ENCODE assay signal across 8 cellular contexts in the genomic region with DNA sequence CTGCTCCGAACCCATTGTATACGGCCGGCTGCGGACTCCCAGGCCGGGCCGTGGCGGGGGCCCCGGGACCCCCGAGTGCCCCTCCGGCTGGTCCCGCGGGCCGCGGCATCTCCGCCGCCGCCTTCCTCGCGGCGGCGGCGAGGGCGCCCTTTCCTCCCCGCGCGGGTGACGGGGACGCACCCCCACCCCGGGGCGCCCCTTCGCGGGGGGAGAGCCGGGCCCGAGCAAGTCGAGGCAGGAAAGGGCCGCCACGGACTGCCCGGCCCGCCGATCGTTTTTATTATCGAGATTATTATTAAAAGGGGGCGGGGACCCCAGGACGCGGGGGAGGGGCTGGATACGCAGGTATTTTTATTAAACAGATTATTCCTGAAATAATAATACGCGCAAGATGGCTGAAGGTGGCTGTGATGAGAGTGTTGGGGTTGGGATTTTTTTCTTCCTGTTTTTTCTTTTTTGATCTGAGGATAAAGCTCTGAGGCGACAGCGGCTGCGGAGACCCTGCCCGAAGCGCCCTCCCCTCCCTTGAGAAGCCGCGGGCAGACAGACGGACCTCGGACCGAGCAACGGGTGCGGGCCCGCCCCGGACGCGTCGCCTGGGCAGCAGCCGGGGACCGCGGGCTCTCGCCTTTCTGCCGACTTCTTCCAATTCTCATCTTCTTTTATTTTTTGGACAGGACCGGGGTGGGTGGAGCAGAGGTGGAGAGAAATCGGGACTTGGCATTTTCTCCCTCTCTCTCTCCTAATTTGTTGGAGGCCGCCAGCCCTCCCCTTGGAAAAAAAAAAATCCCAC. TPM values are rescaled to one million over a fixed set of nuclear protein-coding genes. Genes with fewer than 3 reads are reported as not detected.
DNase-seq lines count a peak whose midpoint lies in the region; ATAC-seq lines count a peak whose summit lies in the region.

No MANE protein-coding gene starts in this region.

- no peaks in the 10 kb centered on the region for H3K27me3 Mint-ChIP-seq in activated CD4-positive, alpha-beta T cell treated with anti-CD3 and anti-CD28 coated beads, Interleukin-2, amount 10 ng/mL, durations not matched to agents 7 days and 5 days
- no peaks in the 10 kb centered on the region for H3K27me3 Mint-ChIP-seq in effector memory CD8-positive, alpha-beta T cell

- no peaks in the 10 kb centered on the region for H3K9me3 Mint-ChIP-seq in activated CD4-positive, alpha-beta T cell treated with anti-CD3 and anti-CD28 coated beads, Interleukin-2, amount 10 ng/mL, durations not matched to agents 7 days and 5 days
- no peaks in the 10 kb centered on the region for H3K9me3 Mint-ChIP-seq in effector memory CD8-positive, alpha-beta T cell

- H3K9me3 ChIP-seq in stomach smooth muscle (ENCODE audit: control insufficient read depth in 2 of 2, low read length in 2 of 2) = no peaks in the 10 kb centered on the region

- peaks cover 30% of the 10 kb centered on the region for H3K4me1 Mint-ChIP-seq in activated CD4-positive, alpha-beta T cell treated with anti-CD3 and anti-CD28 coated beads, Interleukin-2, amount 10 ng/mL, durations not matched to agents 7 days and 5 days
- H3K4me1 Mint-ChIP-seq in effector memory CD8-positive, alpha-beta T cell (ENCODE audit: low read depth in 2 of 2) = peaks cover 25 to 33% of the 10 kb centered on the region in 2 donors

- H3K4me1 ChIP-seq in stomach smooth muscle (ENCODE audit: control insufficient read depth, insufficient read depth, low read length) = peaks cover 33% of the 10 kb centered on the region

- H3K4me3 ChIP-seq in stomach smooth muscle (ENCODE audit: low read length in 2 of 2) = peak overlapping the region; percentile 83 to 92

- peak; percentile 48 for DNase-seq in stimulated activated CD4-positive, alpha-beta T cell treated with anti-CD3 and anti-CD28 coated beads, Interleukin-12 subunit alpha, Interleukin-12 subunit beta, amount 100 ng/mL, for 4 hours
- DNase-seq in stimulated activated CD4-positive, alpha-beta T cell treated with anti-CD3 and anti-CD28 coated beads, Interleukin-1b, Interleukin-23, amount 100 ng/mL, for 48 hours = no peak
- DNase-seq in NCI-H1105 (lab: John Stamatoyannopoulos, UW) = peak; percentile 44
- DNase-seq in activated CD4-positive, alpha-beta T cell treated with anti-CD3 and anti-CD28 coated beads, Interleukin-2, amount 10 ng/mL, durations not matched to agents 7 days and 5 days = peak; percentile 39
- peak in 1 of 3 experiments; percentile 25 for DNase-seq in effector memory CD8-positive, alpha-beta T cell
- DNase-seq in medulla oblongata (ENCODE audit: extremely low spot score) = peak; percentile 62
- DNase-seq in mesenteric fat pad (ENCODE audit: low spot score) = no peak

- H3K9ac ChIP-seq in stomach smooth muscle (ENCODE audit: low read length in 2 of 2) = peak overlapping the region; percentile 74 to 88

- POLR2A ChIA-PET in activated CD4-positive, alpha-beta T cell treated with anti-CD3 and anti-CD28 coated beads, Interleukin-2, amount 10 ng/mL, durations not matched to agents 7 days and 5 days (lab: Charles Lee) = interaction anchor here (1.1 kb wide), 1 partner anchor 10 kb away, joined by 3 read pairs; no protein-coding TSS in a partner anchor

- H3K27ac Mint-ChIP-seq in activated CD4-positive, alpha-beta T cell treated with anti-CD3 and anti-CD28 coated beads, Interleukin-2, amount 10 ng/mL, durations not matched to agents 7 days and 5 days = peak overlapping the region; percentile 95
- H3K27ac Mint-ChIP-seq in effector memory CD8-positive, alpha-beta T cell = peak overlapping the region; percentile 91 to 94

- CTCF ChIA-PET in activated CD4-positive, alpha-beta T cell treated with anti-CD3 and anti-CD28 coated beads, Interleukin-2, amount 10 ng/mL, durations not matched to agents 7 days and 5 days (lab: Charles Lee) = interaction anchor here (0.8 to 2.4 kb wide), 3 partner anchors 9 to 249 kb away, joined by 3 to 5 read pairs (median 3); no protein-coding TSS in a partner anchor

- no peaks in the 10 kb centered on the region for H3K36me3 ChIP-seq in stomach smooth muscle (ENCODE audit: control insufficient read depth in 2 of 2, insufficient read depth in 2 of 2, low read length in 2 of 2)

- H3K4me3 Mint-ChIP-seq in activated CD4-positive, alpha-beta T cell treated with anti-CD3 and anti-CD28 coated beads, Interleukin-2, amount 10 ng/mL, durations not matched to agents 7 days and 5 days = peak overlapping the region; percentile 86
- H3K4me3 Mint-ChIP-seq in effector memory CD8-positive, alpha-beta T cell = peak overlapping the region; percentile 87 to 96

- peak overlapping the region; percentile 99 for H3K27ac ChIP-seq in stomach smooth muscle (ENCODE audit: low read length)

- peak; percentile 0 for ATAC-seq in effector memory CD8-positive, alpha-beta T cell (replicated peaks)

- H3K27me3 ChIP-seq in stomach smooth muscle (ENCODE audit: control insufficient read depth in 1 of 2, insufficient read depth in 2 of 2, low read length in 2 of 2) = no peaks in the 10 kb centered on the region

- H3K36me3 Mint-ChIP-seq in activated CD4-positive, alpha-beta T cell treated with anti-CD3 and anti-CD28 coated beads, Interleukin-2, amount 10 ng/mL, durations not matched to agents 7 days and 5 days (ENCODE audit: low read depth) = peaks cover 19% of the 10 kb centered on the region
- H3K36me3 Mint-ChIP-seq in effector memory CD8-positive, alpha-beta T cell (ENCODE audit: insufficient read depth) = peaks cover 38% of the 10 kb centered on the region

RNA-seq across cellular contexts. Expression of a gene that starts 1.5 kb away (rescaled TPM):
- 10 to 100 TPM; 40.2 to 42.7 TPM for total RNA-seq in activated CD4-positive, alpha-beta T cell treated with anti-CD3 and anti-CD28 coated beads, Interleukin-2, amount 10 ng/mL, durations not matched to agents 7 days and 5 days
- total RNA-seq in mesenteric fat pad = 146 TPM

Comparison
In these comparisons a context has a peak if more than half of its experiments do, and no peak if none do; other contexts are left out.
1. DNase-seq: peak in stimulated activated CD4-positive, alpha-beta T cell treated with anti-CD3 and anti-CD28 coated beads, Interleukin-12 subunit alpha, Interleukin-12 subunit beta, amount 100 ng/mL, for 4 hours (single experiment), NCI-H1105 (single experiment), activated CD4-positive, alpha-beta T cell treated with anti-CD3 and anti-CD28 coated beads, Interleukin-2, amount 10 ng/mL, durations not matched to agents 7 days and 5 days (single experiment) and medulla oblongata (single experiment); none in stimulated activated CD4-positive, alpha-beta T cell treated with anti-CD3 and anti-CD28 coated beads, Interleukin-1b, Interleukin-23, amount 100 ng/mL, for 48 hours (single experiment) and mesenteric fat pad (single experiment).